Comparison of ENCODE assay signal across 13 cellular contexts in genomic region chr20:58361549-58361948, GRCh38.
DNase-seq lines count a peak whose midpoint lies in the region; ATAC-seq and TF ChIP-seq lines count a peak whose summit lies in the region.
"Had no signal": no experiment of that assay in that cellular context is flagged by ENCODE, and none has a peak within 500 bp of the region (broad histone marks: within the 10 kb centered on the region; RNA-seq: fewer than 3 reads in every experiment).

No MANE protein-coding gene starts in this region.

- no peak overlapping the region for H3K4me3 ChIP-seq in AG09309 (ENCODE audit: control insufficient read depth, low read depth, low read length)
- no peak overlapping the region for H3K4me3 ChIP-seq in astrocyte of the spinal cord (ENCODE audit: low read depth, low read length)

- DNase-seq in AG09309 (ENCODE audit: low read depth) (peak; percentile 47), GM04504 (ENCODE audit: low read depth) (peak; percentile 69), astrocyte of the spinal cord (ENCODE audit: low read depth, low spot score) (peak; percentile 31), hepatic stellate cell (ENCODE audit: low spot score) (peak; percentile 71), midbrain (lab: John Stamatoyannopoulos, UW) (no peak), ACHN (no peak)
- DNase-seq in activated naive CD4-positive, alpha-beta T cell treated with anti-CD3 and anti-CD28 coated beads, Interleukin-2, amount 50 U/mL, for 16 hours, result no peak
- DNase-seq: activated CD4-positive, alpha-beta T cell treated with anti-CD3 and anti-CD28 coated beads, Interleukin-2, amount 10 ng/mL, durations not matched to agents 7 days and 5 days; activated naive CD4-positive, alpha-beta T cell; CD8-positive, alpha-beta memory T cell; Karpas-422; NCI-H2029 had no signal

- ATAC-seq in HG02840 (IDR thresholded peaks at IDR 0.05; ENCODE audit: low FRiP score, unreplicated experiment), result no peak

- in situ Hi-C loops in astrocyte of the spinal cord (cut with HindIII; ENCODE audit: low sequenced_read_pairs), result no loop called here
- in situ Hi-C loops in ACHN (cut with HindIII; ENCODE audit: low pct_ligation_motif_present, low pct_unique_long_range_greater_than_20kb, low sequenced_read_pairs), result no loop called here

- TF ChIP-seq CTCF in AG09309 (IDR thresholded peaks at IDR 0.05; ENCODE audit: control insufficient read depth, insufficient read depth, low read depth, low read length, missing control alignments) (no peak), astrocyte of the spinal cord (IDR thresholded peaks at IDR 0.05; ENCODE audit: low read depth, low read length) (no peak)

Comparison
In these comparisons a context has a peak if more than half of its experiments do, and no peak if none do; other contexts are left out.
1. DNase-seq: peak in AG09309 (single experiment), GM04504 (single experiment), astrocyte of the spinal cord (single experiment) and hepatic stellate cell (single experiment); none in activated naive CD4-positive, alpha-beta T cell treated with anti-CD3 and anti-CD28 coated beads, Interleukin-2, amount 50 U/mL, for 16 hours (single experiment), midbrain (single experiment) and ACHN (single experiment).